Comparison of ENCODE assay signal across 8 cellular contexts in genomic region chr10:33005322-33006282, GRCh38. TPM values are rescaled to one million over a fixed set of nuclear protein-coding genes. Genes with fewer than 3 reads are reported as not detected.
DNase-seq lines count a peak whose midpoint lies in the region; ATAC-seq, FAIRE-seq and TF ChIP-seq lines count a peak whose summit lies in the region.

No MANE protein-coding gene starts in this region.

- FAIRE-seq in HTR-8/SVneo (lab: Jason Lieb, UNC): peak; percentile 98

- no peaks in the 10 kb centered on the region for H3K36me3 ChIP-seq in iPS-15b (ENCODE audit: control insufficient read depth, insufficient read depth, low read length)

- peaks cover 16% of the 10 kb centered on the region for H3K4me1 ChIP-seq in iPS-15b (ENCODE audit: control insufficient read depth, insufficient read depth, low read length)

- TF ChIP-seq CTCF in AG10803 (conservative IDR thresholded peaks at IDR 0.05; ENCODE audit: low read length): no peak
- TF ChIP-seq CTCF in brain (conservative IDR thresholded peaks at IDR 0.05): no peak

- no peaks in the 10 kb centered on the region for H3K27me3 ChIP-seq in iPS-15b (ENCODE audit: control insufficient read depth, insufficient read depth, low read length)

- H3K27me3 Mint-ChIP-seq in brain: peaks cover 9% of the 10 kb centered on the region

- H3K4me3 Mint-ChIP-seq in brain: peak overlapping the region; percentile 47 to 79 (median 75)

- no peaks in the 10 kb centered on the region for H3K36me3 Mint-ChIP-seq in brain

- peak overlapping the region; percentile 62 for H3K4me3 ChIP-seq in AG10803 (ENCODE audit: low read length)
- peak overlapping the region; percentile 40 for H3K4me3 ChIP-seq in iPS-15b (ENCODE audit: low read depth, low read length)

- peak overlapping the region; percentile 56 for H3K9ac ChIP-seq in iPS-15b (ENCODE audit: low read depth, low read length)

- H3K4me1 Mint-ChIP-seq in brain: peaks cover 29% of the 10 kb centered on the region

- H3K9me3 Mint-ChIP-seq in brain: peaks cover 0 to 3% (median 0%) of the 10 kb centered on the region in 5 experiments

- peak; percentile 97 for DNase-seq in AG10803 (ENCODE audit: low read depth)
- DNase-seq in HTR-8/SVneo (ENCODE audit: insufficient read length, low spot score): peak; percentile 79
- peak; percentile 74 for DNase-seq in sciatic nerve (ENCODE audit: low spot score)
- no peak for DNase-seq in NCI-H524 treated with DMSO at 0.1 percent for 48 hours (lab: John Stamatoyannopoulos, UW)

- intact Hi-C loops in sciatic nerve (cut with DNase I): no loop called here

- ATAC-seq in GM19351 (IDR thresholded peaks at IDR 0.05; ENCODE audit: unreplicated experiment): peak; percentile 81
- ATAC-seq in SK-N-SH treated with all-trans-retinoic acid at 6 μM for 48 hours: peak; percentile 93
- ATAC-seq in sciatic nerve: peak; percentile 95

- H3K9me3 ChIP-seq in iPS-15b (ENCODE audit: control insufficient read depth, insufficient read depth, low read length): no peaks in the 10 kb centered on the region

- peak overlapping the region in 4 of 5 experiments; percentile 59 to 85 (median 67) for H3K27ac Mint-ChIP-seq in brain

TF ChIP-seq in SK-N-SH treated with all-trans-retinoic acid at 6 μM for 48 hours, 23 proteins besides CTCF, POLR2A, EP300 and RAD21:
- TF ChIP-seq CSDC2 (CRISPR knock-in tag; IDR thresholded peaks at IDR 0.05) (0 out of 2 replicates have a peak, but pooled peaks have one; percentile 59), ZC3H10 (CRISPR knock-in tag; IDR thresholded peaks at IDR 0.05) (peak; percentile 26; the same call in 1 of the 2 replicates), SNAI2 (CRISPR knock-in tag; IDR thresholded peaks at IDR 0.05) (no peak), ZFP3 (CRISPR knock-in tag; IDR thresholded peaks at IDR 0.05) (no peak), ESRRG (CRISPR knock-in tag; IDR thresholded peaks at IDR 0.05) (no peak), TCF4 (CRISPR knock-in tag; IDR thresholded peaks at IDR 0.05; ENCODE audit: borderline replicate concordance) (no peak)
- TF ChIP-seq, protein P1, sequence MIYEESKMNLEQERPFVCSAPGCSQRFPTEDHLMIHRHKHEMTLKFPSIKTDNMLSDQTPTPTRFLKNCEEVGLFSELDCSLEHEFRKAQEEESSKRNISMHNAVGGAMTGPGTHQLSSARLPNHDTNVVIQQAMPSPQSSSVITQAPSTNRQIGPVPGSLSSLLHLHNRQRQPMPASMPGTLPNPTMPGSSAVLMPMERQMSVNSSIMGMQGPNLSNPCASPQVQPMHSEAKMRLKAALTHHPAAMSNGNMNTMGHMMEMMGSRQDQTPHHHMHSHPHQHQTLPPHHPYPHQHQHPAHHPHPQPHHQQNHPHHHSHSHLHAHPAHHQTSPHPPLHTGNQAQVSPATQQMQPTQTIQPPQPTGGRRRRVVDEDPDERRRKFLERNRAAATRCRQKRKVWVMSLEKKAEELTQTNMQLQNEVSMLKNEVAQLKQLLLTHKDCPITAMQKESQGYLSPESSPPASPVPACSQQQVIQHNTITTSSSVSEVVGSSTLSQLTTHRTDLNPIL (CRISPR knock-in tag; IDR thresholded peaks at IDR 0.05; ENCODE audit: low read depth): no peak
TF ChIP-seq in SK-N-SH treated with all-trans-retinoic acid at 6 μM for 48 hours: peak in this region for 2.

RNA-seq across cellular contexts. Expression of gene ITGB1, which starts 47.6 kb away (rescaled TPM):
- polyA plus RNA-seq in brain (ENCODE audit: insufficient read depth, low read depth, low replicate concordance): 152 TPM
- total RNA-seq in sciatic nerve: 373 TPM
